ENCODE assay signal across 12 cellular contexts in genomic region chr14:75647650-75648049, GRCh38. TPM values are rescaled to one million over a fixed set of nuclear protein-coding genes. Genes with fewer than 3 reads are reported as not detected.
DNase-seq lines count a peak whose midpoint lies in the region; ATAC-seq, FAIRE-seq and TF ChIP-seq lines count a peak whose summit lies in the region.
"Had no signal": no experiment of that assay in that cellular context is flagged by ENCODE, and none has a peak within 500 bp of the region (broad histone marks: within the 10 kb centered on the region; RNA-seq: fewer than 3 reads in every experiment).

No MANE protein-coding gene starts in this region.

- H3K4me1 ChIP-seq in fibroblast of lung (ENCODE audit: control insufficient read depth, extremely low read depth, insufficient read depth, low read length) (peaks cover 25% of the 10 kb centered on the region), lower lobe of right lung (peaks cover 15% of the 10 kb centered on the region), upper lobe of right lung (peaks cover 24% of the 10 kb centered on the region), GM23338 (ENCODE audit: insufficient read depth) (no peaks in the 10 kb centered on the region)

- H3K36me3 Mint-ChIP-seq in GM23338 (ENCODE audit: low read depth): peaks cover 36% of the 10 kb centered on the region

- TF ChIP-seq CTCF in fibroblast of lung (conservative IDR thresholded peaks at IDR 0.05 in 1 of 2, IDR thresholded peaks at IDR 0.05 in 1 of 2; ENCODE audit: low read depth in 1 of 2, low read length in 2 of 2): no peak
- TF ChIP-seq CTCF in lower lobe of right lung (IDR thresholded peaks at IDR 0.05): no peak
- TF ChIP-seq CTCF in upper lobe of right lung (IDR thresholded peaks at IDR 0.05): no peak
- no peak for TF ChIP-seq CTCF in GM23338 (conservative IDR thresholded peaks at IDR 0.05; ENCODE audit: low read depth in 2 of 2)
- no peak for TF ChIP-seq CTCF in D721Med (IDR thresholded peaks at IDR 0.05; ENCODE audit: insufficient read depth, missing control alignments)

- H2AFZ ChIP-seq in fibroblast of lung (ENCODE audit: low read length): no peak overlapping the region
- no peak overlapping the region for H2AFZ ChIP-seq in GM23338

- H3K27ac Mint-ChIP-seq in GM23338: no peak overlapping the region

- H3K4me3 ChIP-seq in fibroblast of lung (replicated peaks in 1 of 4; ENCODE audit: control extremely low read depth in 1 of 4, insufficient read depth in 1 of 4, low read depth in 3 of 4, low read length in 4 of 4) (no peak overlapping the region), lower lobe of right lung (no peak overlapping the region), upper lobe of right lung (no peak overlapping the region), GM23338 (no peak overlapping the region)
- H3K4me3 ChIP-seq: testis had no signal

- no peaks in the 10 kb centered on the region for H4K20me1 ChIP-seq in fibroblast of lung (ENCODE audit: control insufficient read depth, extremely low read depth, insufficient read depth, low read length)
- 0 out of 2 replicates have a peak, but pooled peaks cover 4% of the 10 kb centered on the region for H4K20me1 ChIP-seq in GM23338 (replicated peaks; ENCODE audit: insufficient read depth)

- no peak for FAIRE-seq in urothelium cell line (lab: Jason Lieb, UNC)
- FAIRE-seq in D721Med (lab: Jason Lieb, UNC): no peak
- FAIRE-seq: colon had no signal

- DNase-seq in DMS53 (lab: John Stamatoyannopoulos, UW) (peak; percentile 31), DMS53 treated with DMSO at 0.1 percent for 48 hours (lab: John Stamatoyannopoulos, UW; ENCODE audit: unreplicated experiment) (no peak), fibroblast of lung (ENCODE audit: low read depth in 2 of 2) (peak; percentile 22 to 76), lower lobe of right lung (no peak), upper lobe of right lung (no peak), GM23338 (ENCODE audit: low spot score) (no peak), urothelium cell line (ENCODE audit: low spot score) (no peak), D721Med (ENCODE audit: insufficient read length, low spot score) (no peak)
- DNase-seq: activated CD4-positive, alpha-beta T cell treated with anti-CD3 and anti-CD28 coated beads for 48 hours; glutamatergic neuron had no signal

- no peaks in the 10 kb centered on the region for H3K27me3 ChIP-seq in fibroblast of lung (ENCODE audit: control insufficient read depth, insufficient read depth, low read length)
- no peaks in the 10 kb centered on the region for H3K27me3 ChIP-seq in lower lobe of right lung (ENCODE audit: low read depth)
- H3K27me3 ChIP-seq in upper lobe of right lung: no peaks in the 10 kb centered on the region
- no peaks in the 10 kb centered on the region for H3K27me3 ChIP-seq in GM23338 (ENCODE audit: insufficient read depth)
- H3K27me3 ChIP-seq: testis had no signal

- H3K27ac ChIP-seq in fibroblast of lung (ENCODE audit: insufficient read depth, low read length): peak overlapping the region; percentile 84
- peak overlapping the region; percentile 68 for H3K27ac ChIP-seq in lower lobe of right lung
- H3K27ac ChIP-seq in upper lobe of right lung: peak overlapping the region; percentile 68
- H3K27ac ChIP-seq in GM23338 (ENCODE audit: low read depth): no peak overlapping the region
- H3K27ac ChIP-seq: testis had no signal

- H3K9me3 ChIP-seq in fibroblast of lung (ENCODE audit: control insufficient read depth, insufficient read depth, low read depth, low read length) (no peaks in the 10 kb centered on the region), lower lobe of right lung (no peaks in the 10 kb centered on the region), upper lobe of right lung (no peaks in the 10 kb centered on the region)
- H3K9me3 ChIP-seq: testis had no signal

- H3K4me2 ChIP-seq in fibroblast of lung (ENCODE audit: extremely low read depth, insufficient read depth, low read length) (peak overlapping the region; percentile 7), GM23338 (no peak overlapping the region)

- no peaks in the 10 kb centered on the region for H3K9me2 ChIP-seq in GM23338 (ENCODE audit: insufficient read depth)

- H3K79me2 ChIP-seq in fibroblast of lung (ENCODE audit: control insufficient read depth, insufficient read depth, low read length) (no peaks in the 10 kb centered on the region), GM23338 (replicated peaks; ENCODE audit: insufficient read depth) (no peaks in the 10 kb centered on the region)

- no peak overlapping the region for H3K9ac ChIP-seq in fibroblast of lung (ENCODE audit: insufficient read depth, low read length)

- H3K36me3 ChIP-seq in fibroblast of lung (ENCODE audit: control insufficient read depth, insufficient read depth, low read length) (peaks cover 10% of the 10 kb centered on the region), lower lobe of right lung (peaks cover 57% of the 10 kb centered on the region), upper lobe of right lung (peaks cover 34% of the 10 kb centered on the region), GM23338 (ENCODE audit: insufficient read depth) (peaks cover 26% of the 10 kb centered on the region)

- no peaks in the 10 kb centered on the region for H3F3A ChIP-seq in GM23338 (replicated peaks; ENCODE audit: low read depth)

- no peaks in the 10 kb centered on the region for H3K4me1 Mint-ChIP-seq in GM23338

- ATAC-seq in lower lobe of right lung (peak; percentile 27 to 37), upper lobe of right lung (peak; percentile 41), GM23338 (no peak)

- no peaks in the 10 kb centered on the region; the same call in 1 of the 3 replicates for H3K9me3 Mint-ChIP-seq in GM23338

- H3K4me3 Mint-ChIP-seq in GM23338: no peak overlapping the region

- intact Hi-C loops in lower lobe of right lung (cut with DNase I): no loop called here
- intact Hi-C loops in upper lobe of right lung (cut with DNase I): no loop called here

- H3K27me3 Mint-ChIP-seq in GM23338 (ENCODE audit: insufficient read depth, low read depth, poor library complexity): peaks cover 2% of the 10 kb centered on the region

RNA-seq across cellular contexts. Expression of gene ERG28, which starts 13.0 kb away (rescaled TPM):
- 5.1 and 13.5 TPM in 2 replicates for total RNA-seq in fibroblast of lung
- 31.9 and 43.9 TPM in 2 replicates for polyA plus RNA-seq in fibroblast of lung
- 26.4 and 35.7 TPM in 2 replicates for polyA plus RNA-seq in fibroblast of lung (2012)
- polyA minus RNA-seq in fibroblast of lung (ENCODE audit: low replicate concordance): 13.9 and 16.0 TPM in 2 replicates
- 30.2 TPM for total RNA-seq in lower lobe of right lung
- 36.1 TPM for total RNA-seq in upper lobe of right lung
- 27.1 and 27.9 TPM in 2 replicates for total RNA-seq in GM23338 (2014; rRNA removed; shearing (Covaris generic))
- polyA plus RNA-seq in GM23338 (2016; fragmentation: Nextera tagmentation; extraction: Ambion mirVana): 88.9 and 95.1 TPM in 2 replicates

RNA-seq across cellular contexts. Expression of gene TTLL5, which starts 13.4 kb away (rescaled TPM):
- total RNA-seq in fibroblast of lung: 18.2 and 23.8 TPM in 2 replicates
- polyA plus RNA-seq in fibroblast of lung: 14.0 and 16.1 TPM in 2 replicates
- 16.2 and 20.7 TPM in 2 replicates for polyA plus RNA-seq in fibroblast of lung (2012)
- polyA minus RNA-seq in fibroblast of lung (ENCODE audit: low replicate concordance): 21.0 and 39.0 TPM in 2 replicates
- total RNA-seq in lower lobe of right lung: 32.6 TPM
- total RNA-seq in upper lobe of right lung: 26.0 TPM
- 34.2 and 35.4 TPM in 2 replicates for total RNA-seq in GM23338 (2014; rRNA removed; shearing (Covaris generic))
- 24.5 and 33.5 TPM in 2 replicates for polyA plus RNA-seq in GM23338 (2016; fragmentation: Nextera tagmentation; extraction: Ambion mirVana)

Comparison
In these comparisons a context has a peak if more than half of its experiments do, and no peak if none do; other contexts are left out.
1. DNase-seq: peak in DMS53 (single experiment) and fibroblast of lung (2 of 2); none in DMS53 treated with DMSO at 0.1 percent for 48 hours (single experiment), lower lobe of right lung (single experiment), upper lobe of right lung (single experiment), GM23338 (single experiment), urothelium cell line (single experiment) and D721Med (single experiment).